ENCODE assay signal across 24 cellular contexts in the genomic region with DNA sequence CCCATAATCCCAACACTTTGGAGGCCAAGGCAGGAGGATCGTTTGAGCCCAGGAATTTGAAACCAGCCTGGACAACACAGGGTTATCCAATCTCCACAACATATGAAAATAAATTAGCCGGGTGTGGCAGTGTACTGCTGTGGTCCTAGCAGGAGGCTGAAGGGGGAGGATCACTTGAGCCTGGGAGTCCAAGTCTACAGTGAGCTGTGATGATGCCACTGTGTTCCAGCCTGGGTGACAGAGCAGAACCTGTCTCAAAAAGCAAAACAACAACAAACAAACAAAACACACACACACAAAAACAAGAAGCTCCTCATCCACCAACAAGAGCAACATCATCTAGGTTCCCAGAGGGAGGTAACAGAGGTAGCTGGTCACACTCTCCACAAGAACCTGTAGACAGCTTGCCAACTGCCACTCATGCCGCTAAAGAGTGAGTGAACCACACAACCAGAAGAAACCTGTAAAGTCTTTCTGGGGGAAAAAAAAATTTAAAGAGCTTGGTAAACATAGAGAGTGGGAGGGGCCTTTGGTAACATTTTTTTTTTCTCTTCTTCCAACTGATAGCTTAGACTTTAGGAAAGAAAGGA. TPM values are rescaled to one million over a fixed set of nuclear protein-coding genes. Genes with fewer than 3 reads are reported as not detected.
DNase-seq lines count a peak whose midpoint lies in the region; ATAC-seq, FAIRE-seq and TF ChIP-seq lines count a peak whose summit lies in the region.
"Had no signal": no experiment of that assay in that cellular context is flagged by ENCODE, and none has a peak within 500 bp of the region (broad histone marks: within the 10 kb centered on the region; RNA-seq: fewer than 3 reads in every experiment).

No MANE protein-coding gene starts in this region.

- no peaks in the 10 kb centered on the region for H3K27me3 ChIP-seq in small intestine (ENCODE audit: control insufficient read depth in 2 of 2, insufficient read depth in 2 of 2, low read length in 2 of 2)
- H3K27me3 ChIP-seq: BLaER1 treated with 17β-estradiol and CSF1 and Interleukin-3, amounts not matched to agents 10 nM and 100 nM had no signal

- no peaks in the 10 kb centered on the region for H3K27me3 Mint-ChIP-seq in endothelial cell (ENCODE audit: unreplicated experiment)
- H3K27me3 Mint-ChIP-seq: activated naive CD4-positive, alpha-beta T cell treated with anti-CD3 and anti-CD28 coated beads, Interleukin-2, amount 50 U/mL, for 24 hours; IgD-negative memory B cell had no signal

- no peaks in the 10 kb centered on the region for H3K9me3 Mint-ChIP-seq in endothelial cell (ENCODE audit: unreplicated experiment)
- H3K9me3 Mint-ChIP-seq: activated naive CD4-positive, alpha-beta T cell treated with anti-CD3 and anti-CD28 coated beads, Interleukin-2, amount 50 U/mL, for 24 hours; IgD-negative memory B cell had no signal

- no peak for ATAC-seq in GM21528 (IDR thresholded peaks at IDR 0.05; ENCODE audit: low FRiP score, unreplicated experiment)

- H3K4me3 ChIP-seq in small intestine (ENCODE audit: low read depth in 1 of 2, low read length in 2 of 2), result no peak overlapping the region
- H3K4me3 ChIP-seq: BLaER1 treated with 17β-estradiol and CSF1 and Interleukin-3, amounts not matched to agents 10 nM and 100 nM; skin epidermis had no signal

- WGBS in small intestine, 3 donors, result 47 to 65% (median 54%) methylated on average over 3 of the region's 3 CpGs

- H3K9me3 ChIP-seq in small intestine (ENCODE audit: control insufficient read depth, low read depth), result no peaks in the 10 kb centered on the region
- H3K9me3 ChIP-seq: BLaER1 treated with 17β-estradiol and CSF1 and Interleukin-3, amounts not matched to agents 10 nM and 100 nM had no signal

- peaks cover 7 to 11% of the 10 kb centered on the region in 2 donors for H3K4me1 ChIP-seq in small intestine (ENCODE audit: control insufficient read depth in 2 of 2, insufficient read depth in 1 of 2, low read depth in 1 of 2, low read length in 1 of 2)
- H3K4me1 ChIP-seq: parathyroid adenoma had no signal

- no peak for TF ChIP-seq CTCF in endothelial cell (IDR thresholded peaks at IDR 0.05; ENCODE audit: unreplicated experiment)

- no peak overlapping the region for H3K4me3 Mint-ChIP-seq in endothelial cell (ENCODE audit: unreplicated experiment)
- H3K4me3 Mint-ChIP-seq: activated naive CD4-positive, alpha-beta T cell treated with anti-CD3 and anti-CD28 coated beads, Interleukin-2, amount 50 U/mL, for 24 hours had no signal

- no peak for FAIRE-seq in small intestine (lab: Jason Lieb, UNC)
- FAIRE-seq: frontal cortex had no signal

- H3K27ac Mint-ChIP-seq in endothelial cell (ENCODE audit: unreplicated experiment), result peak overlapping the region; percentile 8
- H3K27ac Mint-ChIP-seq: activated naive CD4-positive, alpha-beta T cell treated with anti-CD3 and anti-CD28 coated beads, Interleukin-2, amount 50 U/mL, for 24 hours had no signal

- H3K36me3 Mint-ChIP-seq in endothelial cell (ENCODE audit: low read depth, unreplicated experiment), result no peaks in the 10 kb centered on the region

- H3K36me3 ChIP-seq in small intestine (ENCODE audit: control insufficient read depth in 2 of 2, insufficient read depth in 2 of 2, low read length in 2 of 2), result no peaks in the 10 kb centered on the region

- H3K4me1 Mint-ChIP-seq in endothelial cell (ENCODE audit: unreplicated experiment), result peaks cover 20% of the 10 kb centered on the region

- DNase-seq in DMS 273 (lab: John Stamatoyannopoulos, UW; ENCODE audit: unreplicated experiment) (peak; percentile 6), DMS 273 treated with DMSO at 0.1 percent for 48 hours (lab: John Stamatoyannopoulos, UW) (no peak), NCI-H2171 (lab: John Stamatoyannopoulos, UW) (peak; percentile 28), endothelial cell (ENCODE audit: low spot score) (no peak), small intestine (peak; percentile 12), NCI-H1436 treated with DMSO at 0.1 percent for 48 hours (lab: John Stamatoyannopoulos, UW) (no peak), kidney glomerular epithelial cell (lab: John Stamatoyannopoulos, UW) (no peak)
- DNase-seq: 8988T; activated CD4-positive, alpha-beta T cell treated with anti-CD3 and anti-CD28 coated beads, Interleukin-2, amount 50 U/mL, for 48 hours; DND-41; GOT3; NCI-H524; Right ventricle myocardium superior; stimulated activated CD4-positive, alpha-beta T cell treated with anti-CD3 and anti-CD28 coated beads, Interleukin-4, amount 100 ng/mL, for 24 hours; T-helper 1 cell had no signal

- H3K27ac ChIP-seq in small intestine (ENCODE audit: low read depth in 1 of 2, low read length in 1 of 2), result peak overlapping the region; percentile 63 to 81
- H3K27ac ChIP-seq: BLaER1 treated with 17β-estradiol and CSF1 and Interleukin-3, amounts not matched to agents 10 nM and 100 nM; epithelial cell of prostate; parathyroid adenoma; VCaP had no signal

RNA-seq across cellular contexts. Expression of gene PTPN9, which starts 34.7 kb away (rescaled TPM):
- 41.9 TPM for total RNA-seq in endothelial cell (ENCODE audit: unreplicated experiment)
- polyA plus RNA-seq in small intestine, result 10 to 100 TPM; 19.7 to 21.0 (median 20.3) TPM

Comparison
In these comparisons a context has a peak if more than half of its experiments do, and no peak if none do; other contexts are left out.
1. DNase-seq: peak in DMS 273 (single experiment), NCI-H2171 (single experiment) and small intestine (single experiment); none in DMS 273 treated with DMSO at 0.1 percent for 48 hours (single experiment), endothelial cell (single experiment), NCI-H1436 treated with DMSO at 0.1 percent for 48 hours (single experiment) and kidney glomerular epithelial cell (single experiment).